ENCODE assay signal across 8 cellular contexts in the genomic region with DNA sequence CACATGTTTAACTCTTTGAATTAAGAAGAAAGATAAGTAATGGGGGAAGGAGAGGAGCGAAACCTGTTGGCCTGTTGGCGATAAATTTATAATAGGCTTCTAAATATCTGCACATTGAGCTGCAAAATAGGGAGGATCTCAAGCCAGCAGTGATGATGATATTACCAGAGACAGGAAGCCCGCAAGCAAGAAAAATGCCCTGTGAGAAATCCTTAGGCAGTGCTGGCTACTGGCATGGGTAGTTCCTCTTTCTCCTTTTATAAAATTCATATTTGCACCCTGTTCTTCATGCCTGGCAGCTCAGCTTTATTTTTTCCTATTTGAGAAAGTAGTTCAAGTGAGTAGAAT. TPM values are rescaled to one million over a fixed set of nuclear protein-coding genes. Genes with fewer than 3 reads are reported as not detected.
DNase-seq lines count a peak whose midpoint lies in the region; ATAC-seq lines count a peak whose summit lies in the region.

No MANE protein-coding gene starts in this region.

- H3K27me3 Mint-ChIP-seq in activated naive CD4-positive, alpha-beta T cell treated with anti-CD3 and anti-CD28 coated beads for 36 hours (ENCODE audit: low read depth): no peaks in the 10 kb centered on the region
- no peaks in the 10 kb centered on the region for H3K27me3 Mint-ChIP-seq in dendritic cell treated with granulocyte-macrophage colony-stimulating factor and Interleukin-4, amounts not matched to agents 40 ng/mL and 50 ng/mL, for 4 days
- no peaks in the 10 kb centered on the region for H3K27me3 Mint-ChIP-seq in naive B cell

- CTCF ChIA-PET in activated naive CD4-positive, alpha-beta T cell treated with anti-CD3 and anti-CD28 coated beads for 36 hours (lab: Charles Lee): interaction anchor here (0.7 to 0.9 kb wide), 4 partner anchors 24 to 181 kb away, joined by 3 to 4 read pairs (median 3); no protein-coding TSS in a partner anchor

- peak overlapping the region; percentile 81 for H3K4me3 Mint-ChIP-seq in activated naive CD4-positive, alpha-beta T cell treated with anti-CD3 and anti-CD28 coated beads for 36 hours
- peak overlapping the region; percentile 77 for H3K4me3 Mint-ChIP-seq in dendritic cell treated with granulocyte-macrophage colony-stimulating factor and Interleukin-4, amounts not matched to agents 40 ng/mL and 50 ng/mL, for 4 days
- peak overlapping the region; percentile 91 to 96 (median 92) for H3K4me3 Mint-ChIP-seq in naive B cell

- H3K9me3 Mint-ChIP-seq in activated naive CD4-positive, alpha-beta T cell treated with anti-CD3 and anti-CD28 coated beads for 36 hours: no peaks in the 10 kb centered on the region
- H3K9me3 Mint-ChIP-seq in dendritic cell treated with granulocyte-macrophage colony-stimulating factor and Interleukin-4, amounts not matched to agents 40 ng/mL and 50 ng/mL, for 4 days: no peaks in the 10 kb centered on the region
- H3K9me3 Mint-ChIP-seq in naive B cell: no peaks in the 10 kb centered on the region

- H3K27ac Mint-ChIP-seq in activated naive CD4-positive, alpha-beta T cell treated with anti-CD3 and anti-CD28 coated beads for 36 hours: peak overlapping the region; percentile 81
- peak overlapping the region; percentile 89 for H3K27ac Mint-ChIP-seq in dendritic cell treated with granulocyte-macrophage colony-stimulating factor and Interleukin-4, amounts not matched to agents 40 ng/mL and 50 ng/mL, for 4 days
- peak overlapping the region; percentile 92 to 99 (median 97) for H3K27ac Mint-ChIP-seq in naive B cell

- peak; percentile 18 for DNase-seq in activated naive CD4-positive, alpha-beta T cell treated with anti-CD3 and anti-CD28 coated beads for 36 hours
- no peak for DNase-seq in activated naive CD4-positive, alpha-beta T cell (lab: John Stamatoyannopoulos, UW)
- peak; percentile 46 for DNase-seq in RPMI7951 (ENCODE audit: low read depth)
- DNase-seq in naive B cell: peak; percentile 51
- no peak for DNase-seq in pons (ENCODE audit: low spot score)

- no peaks in the 10 kb centered on the region for H3K36me3 Mint-ChIP-seq in activated naive CD4-positive, alpha-beta T cell treated with anti-CD3 and anti-CD28 coated beads for 36 hours (ENCODE audit: low read depth)
- peaks cover 6% of the 10 kb centered on the region for H3K36me3 Mint-ChIP-seq in dendritic cell treated with granulocyte-macrophage colony-stimulating factor and Interleukin-4, amounts not matched to agents 40 ng/mL and 50 ng/mL, for 4 days (ENCODE audit: low read depth)
- H3K36me3 Mint-ChIP-seq in naive B cell: no peaks in the 10 kb centered on the region

- peaks cover 61% of the 10 kb centered on the region for H3K4me1 Mint-ChIP-seq in activated naive CD4-positive, alpha-beta T cell treated with anti-CD3 and anti-CD28 coated beads for 36 hours (ENCODE audit: low read depth)
- H3K4me1 Mint-ChIP-seq in dendritic cell treated with granulocyte-macrophage colony-stimulating factor and Interleukin-4, amounts not matched to agents 40 ng/mL and 50 ng/mL, for 4 days (ENCODE audit: low read depth): peaks cover 59% of the 10 kb centered on the region
- H3K4me1 Mint-ChIP-seq in naive B cell: peaks cover 52 to 63% (median 54%) of the 10 kb centered on the region in 3 donors

- ATAC-seq in naive B cell (ENCODE audit: low read depth in 2 of 2) (peak; percentile 17), GM21529 (IDR thresholded peaks at IDR 0.05; ENCODE audit: unreplicated experiment) (no peak), HG03469 (IDR thresholded peaks at IDR 0.05; ENCODE audit: unreplicated experiment) (no peak)

- intact Hi-C loops in activated naive CD4-positive, alpha-beta T cell treated with anti-CD3 and anti-CD28 coated beads for 36 hours (cut with micrococcal nuclease): loop anchor here (1.0 to 10.0 kb wide), 6 partner anchors 100 to 948 kb away; a partner anchor contains a TSS
- intact Hi-C loops in dendritic cell treated with granulocyte-macrophage colony-stimulating factor and Interleukin-4, amounts not matched to agents 40 ng/mL and 50 ng/mL, for 4 days (cut with micrococcal nuclease): loop anchor here (1.0 to 10.0 kb wide), 2 partner anchors 79 to 988 kb away; a partner anchor contains a TSS

RNA-seq across cellular contexts. Expression of a gene that starts 0.9 kb away (rescaled TPM):
- 10 to 100 TPM; 27.1 to 28.4 TPM for total RNA-seq in activated naive CD4-positive, alpha-beta T cell treated with anti-CD3 and anti-CD28 coated beads for 36 hours
- 13.5 and 16.6 TPM in 2 replicates for total RNA-seq in RPMI7951 (2014; rRNA removed; shearing (Covaris generic))
- 10 to 100 TPM; 49.1 to 91.6 (median 58.2) TPM for polyA plus RNA-seq in naive B cell (ENCODE audit: low read depth in 6 of 6)

Comparison
In these comparisons a context has a peak if more than half of its experiments do, and no peak if none do; other contexts are left out.
1. DNase-seq: peak in activated naive CD4-positive, alpha-beta T cell treated with anti-CD3 and anti-CD28 coated beads for 36 hours (single experiment), RPMI7951 (single experiment) and naive B cell (single experiment); none in activated naive CD4-positive, alpha-beta T cell (0 of 4) and pons (single experiment).
2. ATAC-seq: peak in naive B cell (2 of 2); none in GM21529 (single experiment) and HG03469 (single experiment).
3. Peak in every context shown above with its lines, with median percentiles within 50 percentile points of each other: H3K27ac Mint-ChIP-seq and H3K4me3 Mint-ChIP-seq.